15 cellular contexts compared by ENCODE assay signal in genomic region chr10:98264378-98265065, GRCh38. TPM values are rescaled to one million over a fixed set of nuclear protein-coding genes. Genes with fewer than 3 reads are reported as not detected.
"Had no signal": no experiment of that assay in that cellular context is flagged by ENCODE, and none has a peak within 500 bp of the region (broad histone marks: within the 10 kb centered on the region; RNA-seq: fewer than 3 reads in every experiment).

No MANE protein-coding gene starts in this region.

- H3K4me1 Mint-ChIP-seq: activated CD4-positive, alpha-beta memory T cell treated with anti-CD3 and anti-CD28 coated beads, Interleukin-2, amount 10 ng/mL, durations not matched to agents 7 days and 5 days had no signal

- ATAC-seq: activated CD4-positive, alpha-beta T cell treated with anti-CD3 and anti-CD28 coated beads for 36 hours had no signal

- H3K36me3 Mint-ChIP-seq: activated naive CD4-positive, alpha-beta T cell treated with anti-CD3 and anti-CD28 coated beads, Interleukin-2, amount 10 ng/mL, durations not matched to agents 7 days and 5 days; mesothelial cell of epicardium had no signal

- DNase-seq: activated CD4-positive, alpha-beta memory T cell treated with anti-CD3 and anti-CD28 coated beads, Interleukin-2, amount 10 ng/mL, durations not matched to agents 7 days and 5 days; activated CD4-positive, alpha-beta T cell treated with anti-CD3 and anti-CD28 coated beads for 36 hours; activated naive CD4-positive, alpha-beta T cell treated with anti-CD3 and anti-CD28 coated beads, Interleukin-2, amount 10 ng/mL, durations not matched to agents 7 days and 5 days; caudate nucleus; cortex of kidney; effector memory CD4-positive, alpha-beta T cell; hypothalamus; kidney glomerular epithelial cell; retina; stimulated activated CD4-positive, alpha-beta T cell treated with anti-CD3 and anti-CD28 coated beads, Interleukin-15, amount 100 ng/mL, for 24 hours; stimulated activated CD4-positive, alpha-beta T cell treated with anti-CD3 and anti-CD28 coated beads, Interleukin-4, amount 100 ng/mL, for 24 hours; T-helper 9 cell had no signal

- H3K27ac ChIP-seq: epithelial cell of prostate had no signal

- H3K27ac Mint-ChIP-seq: activated CD4-positive, alpha-beta memory T cell treated with anti-CD3 and anti-CD28 coated beads, Interleukin-2, amount 10 ng/mL, durations not matched to agents 7 days and 5 days; activated CD4-positive, alpha-beta T cell treated with anti-CD3 and anti-CD28 coated beads for 36 hours; activated naive CD4-positive, alpha-beta T cell treated with anti-CD3 and anti-CD28 coated beads, Interleukin-2, amount 10 ng/mL, durations not matched to agents 7 days and 5 days; mesothelial cell of epicardium; stimulated activated naive CD8-positive, alpha-beta T cell treated with anti-CD3 and anti-CD28 coated beads, Interleukin-15, Interleukin-2, amounts not matched to agents 100 ng/mL and 50 ng/mL, for 24 hours had no signal

- H3K4me3 Mint-ChIP-seq: activated CD4-positive, alpha-beta memory T cell treated with anti-CD3 and anti-CD28 coated beads, Interleukin-2, amount 10 ng/mL, durations not matched to agents 7 days and 5 days; activated CD4-positive, alpha-beta T cell treated with anti-CD3 and anti-CD28 coated beads for 36 hours; activated naive CD4-positive, alpha-beta T cell treated with anti-CD3 and anti-CD28 coated beads, Interleukin-2, amount 10 ng/mL, durations not matched to agents 7 days and 5 days; mesothelial cell of epicardium; stimulated activated naive CD8-positive, alpha-beta T cell treated with anti-CD3 and anti-CD28 coated beads, Interleukin-15, Interleukin-2, amounts not matched to agents 100 ng/mL and 50 ng/mL, for 24 hours had no signal

- H3K9me3 Mint-ChIP-seq: activated CD4-positive, alpha-beta memory T cell treated with anti-CD3 and anti-CD28 coated beads, Interleukin-2, amount 10 ng/mL, durations not matched to agents 7 days and 5 days; activated naive CD4-positive, alpha-beta T cell treated with anti-CD3 and anti-CD28 coated beads, Interleukin-2, amount 10 ng/mL, durations not matched to agents 7 days and 5 days; mesothelial cell of epicardium; stimulated activated naive CD8-positive, alpha-beta T cell treated with anti-CD3 and anti-CD28 coated beads, Interleukin-15, Interleukin-2, amounts not matched to agents 100 ng/mL and 50 ng/mL, for 24 hours had no signal

RNA-seq across cellular contexts. Expression of gene LOXL4, which starts 3.5 kb away (rescaled TPM):
- total RNA-seq: activated CD4-positive, alpha-beta memory T cell treated with anti-CD3 and anti-CD28 coated beads, Interleukin-2, amount 10 ng/mL, durations not matched to agents 7 days and 5 days; activated CD4-positive, alpha-beta T cell treated with anti-CD3 and anti-CD28 coated beads for 36 hours had no signal
